In genomic region chr1:9428601-9429368, GRCh38 we compare ENCODE assay signal across 1 cellular context.
A peak's percentile ranks its signal among the peaks of the same experiment; 100 is the strongest.
TF ChIP-seq lines count a peak whose summit lies in the region.

No MANE protein-coding gene starts in this region.

TF ChIP-seq in HepG2, 621 proteins besides CTCF, POLR2A, EP300 and RAD21 (continued from another document and continues in another):
- peak; percentile 63 for TF ChIP-seq ZNF407 (CRISPR knock-in tag; IDR thresholded peaks at IDR 0.05; ENCODE audit: not compliant biosample characterization)
- no peak for TF ChIP-seq TBX3 (IDR thresholded peaks at IDR 0.05; ENCODE audit: borderline replicate concordance)
- TF ChIP-seq ZNF652 (CRISPR knock-in tag; IDR thresholded peaks at IDR 0.05; ENCODE audit: borderline replicate concordance, low read depth): peak; percentile 9; the same call in 1 of the 2 replicates
- TF ChIP-seq RARG (CRISPR knock-in tag; IDR thresholded peaks at IDR 0.05; ENCODE audit: low read depth): no peak
- TF ChIP-seq SRSF1 (optimal IDR thresholded peaks at IDR 0.05; ENCODE audit: low read depth, low read length): no peak
- TF ChIP-seq CHD2 (IDR thresholded peaks at IDR 0.05; ENCODE audit: low read depth, low read length): no peak
- peak; percentile 80; the same call in 1 of the 2 replicates for TF ChIP-seq ZNF280B (CRISPR knock-in tag; IDR thresholded peaks at IDR 0.05; ENCODE audit: borderline replicate concordance)
- TF ChIP-seq ZMYM4 (CRISPR knock-in tag; IDR thresholded peaks at IDR 0.05): peak; percentile 94
- TF ChIP-seq ZNF878 (CRISPR knock-in tag; IDR thresholded peaks at IDR 0.05): no peak
- no peak for TF ChIP-seq ZFP41 (CRISPR knock-in tag; IDR thresholded peaks at IDR 0.05; ENCODE audit: borderline replicate concordance)
- TF ChIP-seq BCL6 (CRISPR knock-in tag; IDR thresholded peaks at IDR 0.05): peak; percentile 47; the same call in 1 of the 2 replicates
- peak; percentile 98 for TF ChIP-seq KAT8 (CRISPR knock-in tag; IDR thresholded peaks at IDR 0.05)
- no peak for TF ChIP-seq ZNF354B (CRISPR knock-in tag; IDR thresholded peaks at IDR 0.05)
- no peak for TF ChIP-seq ZNF772 (CRISPR knock-in tag; IDR thresholded peaks at IDR 0.05)
- no peak for TF ChIP-seq ZNF672 (CRISPR knock-in tag; IDR thresholded peaks at IDR 0.05)
- no peak for TF ChIP-seq PHF5A (CRISPR knock-in tag; IDR thresholded peaks at IDR 0.05; ENCODE audit: low read depth, unreplicated experiment)
- peak; percentile 35; the same call in 1 of the 2 replicates for TF ChIP-seq SOX5 (CRISPR knock-in tag; IDR thresholded peaks at IDR 0.05; ENCODE audit: borderline replicate concordance)
- TF ChIP-seq MAX (IDR thresholded peaks at IDR 0.05): peak; percentile 87
- TF ChIP-seq SIN3B (IDR thresholded peaks at IDR 0.05; ENCODE audit: low read length): peak; percentile 86
- no peak; the same call in none of the 2 replicates for TF ChIP-seq NCOA2 (CRISPR knock-in tag; IDR thresholded peaks at IDR 0.05)
- no peak for TF ChIP-seq CENPBD1 (CRISPR knock-in tag; IDR thresholded peaks at IDR 0.05; ENCODE audit: borderline replicate concordance, low read depth)
- TF ChIP-seq ZNF570 (CRISPR knock-in tag; IDR thresholded peaks at IDR 0.05; ENCODE audit: borderline replicate concordance): no peak
- no peak for TF ChIP-seq REXO4 (CRISPR knock-in tag; IDR thresholded peaks at IDR 0.05; ENCODE audit: borderline replicate concordance)
- 0 out of 2 replicates have a peak, but pooled peaks have one; percentile 73 for TF ChIP-seq SNAI1 (CRISPR knock-in tag; IDR thresholded peaks at IDR 0.05; ENCODE audit: borderline replicate concordance)
- TF ChIP-seq MTA3 (CRISPR knock-in tag; IDR thresholded peaks at IDR 0.05): no peak
- TF ChIP-seq THAP11 (CRISPR knock-in tag; IDR thresholded peaks at IDR 0.05): peak; percentile 94
- TF ChIP-seq PHF8 (CRISPR knock-in tag; IDR thresholded peaks at IDR 0.05): peak; percentile 57
- peak; percentile 91 for TF ChIP-seq RFXANK (CRISPR knock-in tag; IDR thresholded peaks at IDR 0.05)
- peak; percentile 58 for TF ChIP-seq AGO1 (IDR thresholded peaks at IDR 0.05; ENCODE audit: low read depth, low read length, poor library complexity, severe bottlenecking)
- no peak for TF ChIP-seq CREBL2 (CRISPR knock-in tag; IDR thresholded peaks at IDR 0.05; ENCODE audit: borderline replicate concordance)
- TF ChIP-seq ZNF891 (CRISPR knock-in tag; IDR thresholded peaks at IDR 0.05): no peak
- no peak for TF ChIP-seq ZNF512 (CRISPR knock-in tag; IDR thresholded peaks at IDR 0.05)
- TF ChIP-seq ZNF556 (CRISPR knock-in tag; IDR thresholded peaks at IDR 0.05; ENCODE audit: borderline replicate concordance): peak; percentile 18; the same call in 1 of the 2 replicates
- no peak for TF ChIP-seq ZNF546 (CRISPR knock-in tag; conservative IDR thresholded peaks at IDR 0.05)
- no peak; the same call in 1 of the 2 replicates for TF ChIP-seq ZBTB7B (CRISPR knock-in tag; IDR thresholded peaks at IDR 0.05)
- peak; percentile 67 for TF ChIP-seq POLR2AphosphoS5 (IDR thresholded peaks at IDR 0.05; ENCODE audit: low read depth, low read length)
- TF ChIP-seq EED (CRISPR knock-in tag; IDR thresholded peaks at IDR 0.05): no peak
- no peak for TF ChIP-seq DBP (CRISPR knock-in tag; IDR thresholded peaks at IDR 0.05; ENCODE audit: not compliant biosample characterization)
- TF ChIP-seq ATF7-NPFF (CRISPR knock-in tag; IDR thresholded peaks at IDR 0.05; ENCODE audit: low read depth): no peak; the same call in 1 of the 2 replicates
- no peak; the same call in 1 of the 2 replicates for TF ChIP-seq MED13 (CRISPR knock-in tag; IDR thresholded peaks at IDR 0.05)
- no peak for TF ChIP-seq STAT5B (CRISPR knock-in tag; IDR thresholded peaks at IDR 0.05)
- TF ChIP-seq SMC3 (IDR thresholded peaks at IDR 0.05; ENCODE audit: low read length): peak; percentile 51
- TF ChIP-seq CCDC6 (CRISPR knock-in tag; IDR thresholded peaks at IDR 0.05): peak; percentile 81; the same call in 1 of the 2 replicates
- TF ChIP-seq NFKBIZ (CRISPR knock-in tag; IDR thresholded peaks at IDR 0.05): peak; percentile 69; the same call in 1 of the 2 replicates
- no peak for TF ChIP-seq GTF3A (CRISPR knock-in tag; conservative IDR thresholded peaks at IDR 0.05)
- TF ChIP-seq ZMAT5 (CRISPR knock-in tag; IDR thresholded peaks at IDR 0.05; ENCODE audit: borderline replicate concordance, low read depth): no peak
- no peak for TF ChIP-seq ZKSCAN8 (CRISPR knock-in tag; IDR thresholded peaks at IDR 0.05; ENCODE audit: borderline replicate concordance)
- no peak for TF ChIP-seq ZNF468 (CRISPR knock-in tag; IDR thresholded peaks at IDR 0.05)
- TF ChIP-seq MTERF4 (CRISPR knock-in tag; IDR thresholded peaks at IDR 0.05): no peak
- peak; percentile 50; the same call in 1 of the 2 replicates for TF ChIP-seq PITX1 (CRISPR knock-in tag; IDR thresholded peaks at IDR 0.05)
- no peak for TF ChIP-seq NFIB (CRISPR knock-in tag; IDR thresholded peaks at IDR 0.05; ENCODE audit: borderline replicate concordance)
- TF ChIP-seq ZNF557 (CRISPR knock-in tag; IDR thresholded peaks at IDR 0.05): peak; percentile 23; the same call in 1 of the 2 replicates
- no peak for TF ChIP-seq ZNF513 (CRISPR knock-in tag; conservative IDR thresholded peaks at IDR 0.05)
- TF ChIP-seq MXD3 (CRISPR knock-in tag; IDR thresholded peaks at IDR 0.05): peak; percentile 40; the same call in 1 of the 2 replicates
- TF ChIP-seq MYNN (CRISPR knock-in tag; IDR thresholded peaks at IDR 0.05; ENCODE audit: low read depth): no peak; the same call in 1 of the 2 replicates
- no peak for TF ChIP-seq NCOA1 (CRISPR knock-in tag; IDR thresholded peaks at IDR 0.05)
- peak; percentile 61; the same call in 1 of the 2 replicates for TF ChIP-seq ZNF605 (CRISPR knock-in tag; IDR thresholded peaks at IDR 0.05)
